15 cellular contexts compared by ENCODE assay signal in genomic region chr11:44952082-44952481, GRCh38. TPM values are rescaled to one million over a fixed set of nuclear protein-coding genes. Genes with fewer than 3 reads are reported as not detected.
DNase-seq lines count a peak whose midpoint lies in the region; ATAC-seq and TF ChIP-seq lines count a peak whose summit lies in the region.
"Had no signal": no experiment of that assay in that cellular context is flagged by ENCODE, and none has a peak within 500 bp of the region (broad histone marks: within the 10 kb centered on the region; RNA-seq: fewer than 3 reads in every experiment).

No MANE protein-coding gene starts in this region.

- peaks cover 0 to 14% (median 0%) of the 10 kb centered on the region in 11 experiments; a peak in 7 of 22 replicates for H3K36me3 ChIP-seq in BLaER1 treated with 17β-estradiol and CSF1 and Interleukin-3, amounts not matched to agents 10 nM and 100 nM
- H3K36me3 ChIP-seq in esophagus (ENCODE audit: control insufficient read depth in 2 of 2, insufficient read depth in 2 of 2, low read length in 1 of 2) (no peaks in the 10 kb centered on the region), gastrocnemius medialis (no peaks in the 10 kb centered on the region)

- H3K27me3 Mint-ChIP-seq in IgD-negative memory B cell (no peaks in the 10 kb centered on the region), neural crest cell (ENCODE audit: low read depth) (peaks cover 22% of the 10 kb centered on the region)
- H3K27me3 Mint-ChIP-seq: stimulated activated naive B cell treated with anti-CD40 and anti-IgM and Interleukin-4, amounts not matched to agents 10 μg/mL and 1 μg/mL and 100 μg/mL, for 72 hours had no signal

- H3K4me3 ChIP-seq in BLaER1 treated with 17β-estradiol and CSF1 and Interleukin-3, amounts not matched to agents 10 nM and 100 nM = no peak overlapping the region
- H3K4me3 ChIP-seq in esophagus (ENCODE audit: low read depth in 1 of 2, low read length in 2 of 2) (no peak overlapping the region), gastrocnemius medialis (no peak overlapping the region)

- peaks cover 80 to 84% (median 82%) of the 10 kb centered on the region in 10 experiments for H3K4me1 ChIP-seq in BLaER1 treated with 17β-estradiol and CSF1 and Interleukin-3, amounts not matched to agents 10 nM and 100 nM
- H3K4me1 ChIP-seq in esophagus (ENCODE audit: control insufficient read depth in 2 of 2, insufficient read depth in 2 of 2, low read length in 1 of 2) (peaks cover 0 to 6% of the 10 kb centered on the region in 2 donors), gastrocnemius medialis (peaks cover 4 to 9% of the 10 kb centered on the region in 2 donors)

- H4K20me1 ChIP-seq in BLaER1 treated with 17β-estradiol and CSF1 and Interleukin-3, amounts not matched to agents 10 nM and 100 nM = peaks cover 18 to 27% (median 23%) of the 10 kb centered on the region in 11 experiments; a peak in 21 of 22 replicates

- H3K27ac Mint-ChIP-seq in IgD-negative memory B cell (peak overlapping the region in 2 of 3 donors; percentile 16 to 41), neural crest cell (ENCODE audit: unreplicated experiment) (no peak overlapping the region)
- H3K27ac Mint-ChIP-seq: stimulated activated naive B cell treated with anti-CD40 and anti-IgM and Interleukin-4, amounts not matched to agents 10 μg/mL and 1 μg/mL and 100 μg/mL, for 72 hours had no signal

- peak overlapping the region in 3 of 4 donors; percentile 24 to 76 (median 46) for H3K4me3 Mint-ChIP-seq in IgD-negative memory B cell
- peak overlapping the region; percentile 84 for H3K4me3 Mint-ChIP-seq in neural crest cell

- peak overlapping the region in 10 of 11 experiments; percentile 2 to 99 (median 98); a peak in 18 of 22 replicates for H3K27ac ChIP-seq in BLaER1 treated with 17β-estradiol and CSF1 and Interleukin-3, amounts not matched to agents 10 nM and 100 nM
- peak overlapping the region; percentile 55 to 62 for H3K27ac ChIP-seq in esophagus (ENCODE audit: low read depth in 2 of 2, low read length in 1 of 2)
- H3K27ac ChIP-seq in gastrocnemius medialis = no peak overlapping the region

- no peak for TF ChIP-seq POLR2A in gastrocnemius medialis (IDR thresholded peaks at IDR 0.05)

- intact Hi-C loops in gastrocnemius medialis (cut with DNase I; ENCODE audit: low total_unique reads) = loop anchor here (5.0 kb wide), 2 partner anchors 135 to 150 kb away; no protein-coding TSS in a partner anchor

- in situ Hi-C loops in gastrocnemius medialis (cut with MboI; ENCODE audit: low sequenced_read_pairs in 4 of 4) = no loop called here

- 17 to 53% methylated on average over 2 of the region's 2 CpGs for WGBS in esophagus, 2 donors

- peak overlapping the region; percentile 12 to 99 (median 89) for H3K4me2 ChIP-seq in BLaER1 treated with 17β-estradiol and CSF1 and Interleukin-3, amounts not matched to agents 10 nM and 100 nM

- H3K9me3 ChIP-seq in BLaER1 treated with 17β-estradiol and CSF1 and Interleukin-3, amounts not matched to agents 10 nM and 100 nM (replicated peaks in 1 of 11) = no peaks in the 10 kb centered on the region
- H3K9me3 ChIP-seq in esophagus (ENCODE audit: control insufficient read depth in 2 of 2, insufficient read depth in 1 of 2, low read depth in 1 of 2, low read length in 1 of 2) (no peaks in the 10 kb centered on the region), gastrocnemius medialis (no peaks in the 10 kb centered on the region)
- H3K9me3 ChIP-seq: Caco-2 had no signal

- H3K9ac ChIP-seq in BLaER1 treated with 17β-estradiol and CSF1 and Interleukin-3, amounts not matched to agents 10 nM and 100 nM = peak overlapping the region in 8 of 11 experiments; percentile 18 to 100 (median 76); a peak in 12 of 22 replicates

- H3K4me1 Mint-ChIP-seq in IgD-negative memory B cell (peaks cover 5 to 13% (median 7%) of the 10 kb centered on the region in 3 donors), neural crest cell (peaks cover 60% of the 10 kb centered on the region)

- DNase-seq in neural crest cell (ENCODE audit: low read depth, low spot score) (no peak), gastrocnemius medialis (no peak), SW480 (ENCODE audit: low spot score) (no peak)
- DNase-seq in central memory CD4-positive, alpha-beta T cell = no peak
- DNase-seq: activated CD4-positive, alpha-beta T cell treated with anti-CD3 and anti-CD28 coated beads, Interleukin-2, amount 10 ng/mL, durations not matched to agents 24 days and 14 days; Caco-2; NCI-H2107; NCI-H510A treated with DMSO at 0.1 percent for 48 hours; stimulated activated CD4-positive, alpha-beta T cell treated with anti-CD3 and anti-CD28 coated beads, Interleukin-1b, Interleukin-23, amount 100 ng/mL, for 48 hours; stimulated activated naive B cell treated with anti-CD40 and anti-IgM and Interleukin-4, amounts not matched to agents 10 μg/mL and 1 μg/mL and 100 μg/mL, for 72 hours had no signal

- TF ChIP-seq CTCF in neural crest cell (conservative IDR thresholded peaks at IDR 0.05) (no peak), gastrocnemius medialis (IDR thresholded peaks at IDR 0.05 in 4 of 5, conservative IDR thresholded peaks at IDR 0.05 in 1 of 5) (no peak)

- ATAC-seq in gastrocnemius medialis (no peak), HG03442 (IDR thresholded peaks at IDR 0.05; ENCODE audit: unreplicated experiment) (no peak)
- ATAC-seq: HCT116; stimulated activated naive B cell treated with anti-CD40 and anti-IgM and Interleukin-4, amounts not matched to agents 10 μg/mL and 1 μg/mL and 100 μg/mL, for 72 hours had no signal

- H3K9me3 Mint-ChIP-seq in IgD-negative memory B cell = no peaks in the 10 kb centered on the region
- H3K9me3 Mint-ChIP-seq in neural crest cell = no peaks in the 10 kb centered on the region
- H3K9me3 Mint-ChIP-seq: activated CD4-positive, alpha-beta T cell treated with anti-CD3 and anti-CD28 coated beads, Interleukin-2, amount 10 ng/mL, durations not matched to agents 24 days and 14 days; stimulated activated naive B cell treated with anti-CD40 and anti-IgM and Interleukin-4, amounts not matched to agents 10 μg/mL and 1 μg/mL and 100 μg/mL, for 72 hours had no signal

- H3K27me3 ChIP-seq in BLaER1 treated with 17β-estradiol and CSF1 and Interleukin-3, amounts not matched to agents 10 nM and 100 nM = no peaks in the 10 kb centered on the region
- H3K27me3 ChIP-seq in esophagus (ENCODE audit: control insufficient read depth in 1 of 2, insufficient read depth in 2 of 2, low read length in 2 of 2) (no peaks in the 10 kb centered on the region), gastrocnemius medialis (peaks cover 0 to 6% (median 2%) of the 10 kb centered on the region in 3 donors)

- no peaks in the 10 kb centered on the region for H3K36me3 Mint-ChIP-seq in IgD-negative memory B cell
- no peaks in the 10 kb centered on the region for H3K36me3 Mint-ChIP-seq in neural crest cell (ENCODE audit: low read depth)

RNA-seq across cellular contexts. Expression of gene TP53I11, which starts 1.4 kb away (rescaled TPM):
- 44.0 TPM for polyA plus RNA-seq in IgD-negative memory B cell
- 10 to 100 TPM; 10.3 to 37.2 TPM for polyA plus RNA-seq in esophagus
- 83.6 and 85.6 TPM in 2 replicates for total RNA-seq in neural crest cell
- 10 to 100 TPM in 3 of 4 donors, 1 to 10 TPM in 1; 5.4 to 17.2 (median 12.8) TPM for total RNA-seq in gastrocnemius medialis

Comparison
In these comparisons a context has a peak if more than half of its experiments do, and no peak if none do; other contexts are left out.
1. H3K27ac ChIP-seq: peak in BLaER1 treated with 17β-estradiol and CSF1 and Interleukin-3, amounts not matched to agents 10 nM and 100 nM (10 of 11) and esophagus (2 of 2); none in gastrocnemius medialis (0 of 4).